23 cellular contexts compared by ENCODE assay signal in genomic region chr3:174495928-174496327, GRCh38.
DNase-seq lines count a peak whose midpoint lies in the region; ATAC-seq and TF ChIP-seq lines count a peak whose summit lies in the region.
"Had no signal": no experiment of that assay in that cellular context is flagged by ENCODE, and none has a peak within 500 bp of the region (broad histone marks: within the 10 kb centered on the region; RNA-seq: fewer than 3 reads in every experiment).

No MANE protein-coding gene starts in this region.

- no TSS peak for BruUV-seq in IMR-90 (replicated peaks; lab: Mats Ljungman, UMichigan)

- POLR2A ChIA-PET in IMR-90 (lab: Charles Lee; ENCODE audit: unreplicated experiment): no interaction called here

- TF ChIP-seq POLR2A in IMR-90 (IDR thresholded peaks at IDR 0.05; ENCODE audit: low read depth, low read length): no peak

- no peaks in the 10 kb centered on the region; the same call in 1 of the 2 replicates for H3K9me1 ChIP-seq in IMR-90 (ENCODE audit: insufficient read depth, low read length)

- H3K9ac ChIP-seq in IMR-90 (ENCODE audit: low read depth, low read length): no peak overlapping the region

- peaks cover 0 to 4% of the 10 kb centered on the region in 2 experiments; a peak in 1 of 4 replicates for H3K79me1 ChIP-seq in IMR-90 (ENCODE audit: low read depth in 1 of 2, low read length in 2 of 2)

- H4K8ac ChIP-seq in IMR-90 (ENCODE audit: low read depth in 2 of 2, low read length in 2 of 2): no peak overlapping the region

- peak; percentile 33; the same call in 1 of the 2 replicates for ATAC-seq in IMR-90 (ENCODE audit: low read depth)
- ATAC-seq: HCT116; stimulated activated effector memory CD8-positive, alpha-beta T cell treated with anti-CD3 and anti-CD28 coated beads, Interleukin-12 subunit alpha, Interleukin-12 subunit beta, amount 100 ng/mL, for 72 hours had no signal

- H2AFZ ChIP-seq in IMR-90 (replicated peaks; ENCODE audit: low read length, poor library complexity): no peak overlapping the region
- H2AFZ ChIP-seq: hepatocyte had no signal

- H3K36me3 ChIP-seq in IMR-90 (ENCODE audit: control insufficient read depth, insufficient read depth, low read length): no peaks in the 10 kb centered on the region
- H3K36me3 ChIP-seq: SJSA1, tibial nerve had no signal

- 0 out of 2 replicates have a peak overlapping the region, but pooled peaks have one; percentile 1 for H3K23ac ChIP-seq in IMR-90 (ENCODE audit: low read depth, low read length)

- H3K14ac ChIP-seq in IMR-90 (replicated peaks; ENCODE audit: low read depth, low read length): no peak overlapping the region

- H3K27me3 Mint-ChIP-seq in osteocyte (ENCODE audit: unreplicated experiment): no peaks in the 10 kb centered on the region
- H3K27me3 Mint-ChIP-seq: activated naive CD8-positive, alpha-beta T cell treated with anti-CD3 and anti-CD28 coated beads for 36 hours; brain had no signal

- H3K4me2 ChIP-seq in IMR-90 (ENCODE audit: low read depth, low read length): no peak overlapping the region
- H3K4me2 ChIP-seq: hepatocyte had no signal

- no peak overlapping the region for H3K27ac ChIP-seq in IMR-90 (ENCODE audit: insufficient read depth, low read length)
- H3K27ac ChIP-seq: hepatocyte, SJSA1, tibial nerve had no signal

- H3K27ac Mint-ChIP-seq in osteocyte (ENCODE audit: unreplicated experiment): peak overlapping the region; percentile 53
- H3K27ac Mint-ChIP-seq: activated naive CD8-positive, alpha-beta T cell treated with anti-CD3 and anti-CD28 coated beads for 36 hours; brain; stimulated activated effector memory CD8-positive, alpha-beta T cell treated with anti-CD3 and anti-CD28 coated beads, Interleukin-12 subunit alpha, Interleukin-12 subunit beta, amount 100 ng/mL, for 72 hours; T-helper 1 cell treated with Interleukin-12 subunit alpha and Interleukin-12 subunit beta and Interleukin-4 antibody, amounts not matched to agents 30 μg/mL and 1 μg/mL, for 36 hours had no signal

- in situ Hi-C loops in IMR-90 (cut with MboI; ENCODE audit: low sequenced_read_pairs): no loop called here
- in situ Hi-C loops in ACHN (cut with HindIII; ENCODE audit: low pct_ligation_motif_present, low pct_unique_long_range_greater_than_20kb, low sequenced_read_pairs): no loop called here

- TF ChIP-seq RAD21 in IMR-90 (IDR thresholded peaks at IDR 0.05; ENCODE audit: low read length): no peak

- H3K56ac ChIP-seq in IMR-90 (ENCODE audit: extremely low read depth, insufficient read depth, low read length): no peak overlapping the region

- H2AK9ac ChIP-seq in IMR-90 (replicated peaks; ENCODE audit: low read depth, low read length, poor library complexity): no peak overlapping the region

- CTCF ChIA-PET in IMR-90 (lab: Yijun Ruan, JAX): interaction anchor here (0.5 to 0.8 kb wide), 3 partner anchors 16 to 1130 kb away, joined by 3 read pairs; no protein-coding TSS in a partner anchor

- H4K5ac ChIP-seq in IMR-90 (ENCODE audit: low read depth, low read length): no peak overlapping the region

- no peak overlapping the region for H2BK120ac ChIP-seq in IMR-90 (ENCODE audit: low read depth, low read length)

- no peak overlapping the region for H2BK20ac ChIP-seq in IMR-90 (ENCODE audit: low read depth, low read length)

- H3K9me3 ChIP-seq in IMR-90 (ENCODE audit: control insufficient read depth, insufficient read depth, low read length): no peaks in the 10 kb centered on the region
- H3K9me3 ChIP-seq: SJSA1, tibial nerve had no signal

- no peaks in the 10 kb centered on the region for H3K9me3 Mint-ChIP-seq in osteocyte (ENCODE audit: unreplicated experiment)
- H3K9me3 Mint-ChIP-seq: activated naive CD8-positive, alpha-beta T cell treated with anti-CD3 and anti-CD28 coated beads for 36 hours; T-helper 1 cell treated with Interleukin-12 subunit alpha and Interleukin-12 subunit beta and Interleukin-4 antibody, amounts not matched to agents 30 μg/mL and 1 μg/mL, for 36 hours had no signal

- H3K36me3 Mint-ChIP-seq in osteocyte (ENCODE audit: unreplicated experiment): no peaks in the 10 kb centered on the region
- H3K36me3 Mint-ChIP-seq: activated naive CD8-positive, alpha-beta T cell treated with anti-CD3 and anti-CD28 coated beads for 36 hours; brain; stimulated activated effector memory CD8-positive, alpha-beta T cell treated with anti-CD3 and anti-CD28 coated beads, Interleukin-12 subunit alpha, Interleukin-12 subunit beta, amount 100 ng/mL, for 72 hours had no signal

- H3K4me3 Mint-ChIP-seq in osteocyte (ENCODE audit: unreplicated experiment): no peak overlapping the region
- H3K4me3 Mint-ChIP-seq: activated naive CD8-positive, alpha-beta T cell treated with anti-CD3 and anti-CD28 coated beads for 36 hours; brain; stimulated activated effector memory CD8-positive, alpha-beta T cell treated with anti-CD3 and anti-CD28 coated beads, Interleukin-12 subunit alpha, Interleukin-12 subunit beta, amount 100 ng/mL, for 72 hours; T-helper 1 cell treated with Interleukin-12 subunit alpha and Interleukin-12 subunit beta and Interleukin-4 antibody, amounts not matched to agents 30 μg/mL and 1 μg/mL, for 36 hours had no signal

- no peak overlapping the region for H2AK5ac ChIP-seq in IMR-90 (ENCODE audit: low read depth, low read length)

- no peak overlapping the region for H2BK5ac ChIP-seq in IMR-90 (ENCODE audit: low read depth, low read length, poor library complexity, severe bottlenecking)

- WGBS in IMR-90 (ENCODE audit: extremely low coverage in 2 of 2, insufficient read length in 1 of 2), 2 experiments: no CpG with 5 or more reads among the region's 1 CpG

- H3K4me1 ChIP-seq in IMR-90 (ENCODE audit: control insufficient read depth, insufficient read depth, low read length): peaks cover 9% of the 10 kb centered on the region
- H3K4me1 ChIP-seq: SJSA1 had no signal

- no peaks in the 10 kb centered on the region for H3K27me3 ChIP-seq in IMR-90 (ENCODE audit: control insufficient read depth, insufficient read depth, low read length)
- H3K27me3 ChIP-seq: hepatocyte, SJSA1, tibial nerve had no signal

- H3K4me3 ChIP-seq in IMR-90 (ENCODE audit: insufficient read depth, low read depth, low read length): no peak overlapping the region
- no peak overlapping the region for H3K4me3 ChIP-seq in choroid plexus epithelial cell (ENCODE audit: low read depth, low read length)
- H3K4me3 ChIP-seq: hepatocyte, lung, SJSA1, tibial nerve had no signal

- dilution Hi-C loops in IMR-90 (cut with HindIII; ENCODE audit: low sequenced_read_pairs, unreplicated experiment): no loop called here

- TF ChIP-seq CTCF in IMR-90 (conservative IDR thresholded peaks at IDR 0.05; ENCODE audit: low read depth, low read length): no peak
- TF ChIP-seq CTCF in choroid plexus epithelial cell (conservative IDR thresholded peaks at IDR 0.05; ENCODE audit: low read depth, low read length): no peak
- TF ChIP-seq CTCF in osteocyte (IDR thresholded peaks at IDR 0.05): no peak

- H3K18ac ChIP-seq in IMR-90 (ENCODE audit: low read depth, low read length): peak overlapping the region; percentile 3; the same call in 1 of the 2 replicates

- DNase-seq in COLO668 (lab: John Stamatoyannopoulos, UW; ENCODE audit: unreplicated experiment) (peak; percentile 1), IMR-90 (peak; percentile 17), choroid plexus epithelial cell (ENCODE audit: low read depth) (peak; percentile 2), osteocyte (ENCODE audit: extremely low spot score, unreplicated experiment) (no peak), ACHN (no peak)
- DNase-seq in NK-92 treated with Interleukin-12 subunit alpha and Interleukin-12 subunit beta, amount 100 ng/mL, for 24 hours (lab: John Stamatoyannopoulos, UW): no peak
- DNase-seq in stimulated activated CD4-positive, alpha-beta T cell treated with anti-CD3 and anti-CD28 coated beads, Interleukin-2, amount 100 ng/mL, for 24 hours: no peak
- DNase-seq: activated CD4-positive, alpha-beta T cell treated with anti-CD3 and anti-CD28 coated beads for 4 hours; activated naive CD8-positive, alpha-beta T cell treated with anti-CD3 and anti-CD28 coated beads for 36 hours; AML-193; cortex of kidney; NCI-H1417; NCI-H526; occipital lobe; OCI-M1 had no signal

- H4K91ac ChIP-seq in IMR-90 (ENCODE audit: insufficient read depth, low read depth, low read length): no peak overlapping the region

- no peaks in the 10 kb centered on the region for H4K20me1 ChIP-seq in IMR-90 (ENCODE audit: insufficient read depth, low read length)

- H3K4me1 Mint-ChIP-seq in osteocyte (ENCODE audit: unreplicated experiment): peaks cover 40% of the 10 kb centered on the region
- H3K4me1 Mint-ChIP-seq: activated naive CD8-positive, alpha-beta T cell treated with anti-CD3 and anti-CD28 coated beads for 36 hours; stimulated activated effector memory CD8-positive, alpha-beta T cell treated with anti-CD3 and anti-CD28 coated beads, Interleukin-12 subunit alpha, Interleukin-12 subunit beta, amount 100 ng/mL, for 72 hours had no signal

- H3K4ac ChIP-seq in IMR-90 (ENCODE audit: low read depth, low read length): no peak overlapping the region

- no peak overlapping the region for H2BK15ac ChIP-seq in IMR-90 (ENCODE audit: low read depth, low read length)

- intact Hi-C loops in IMR-90 (cut with micrococcal nuclease): no loop called here

TF ChIP-seq in IMR-90, 13 proteins besides CTCF, POLR2A, EP300 and RAD21 (continues in another document):
- TF ChIP-seq NFE2L2 (IDR thresholded peaks at IDR 0.05; ENCODE audit: low read depth, low read length) (no peak), SMC3 (IDR thresholded peaks at IDR 0.05; ENCODE audit: low read depth, low read length) (no peak), RCOR1 (IDR thresholded peaks at IDR 0.05; ENCODE audit: insufficient replicate concordance, low read length) (no peak), RFX5 (IDR thresholded peaks at IDR 0.05; ENCODE audit: low read depth, low read length) (no peak), MAZ (IDR thresholded peaks at IDR 0.05; ENCODE audit: borderline replicate concordance, low read depth, low read length) (no peak), USF2 (IDR thresholded peaks at IDR 0.05; ENCODE audit: low read depth, low read length) (no peak)

Comparison
In these comparisons a context has a peak if more than half of its experiments do, and no peak if none do; other contexts are left out.
1. DNase-seq: peak in COLO668 (single experiment), IMR-90 (single experiment) and choroid plexus epithelial cell (single experiment); none in osteocyte (single experiment), ACHN (single experiment), NK-92 treated with Interleukin-12 subunit alpha and Interleukin-12 subunit beta, amount 100 ng/mL, for 24 hours (single experiment) and stimulated activated CD4-positive, alpha-beta T cell treated with anti-CD3 and anti-CD28 coated beads, Interleukin-2, amount 100 ng/mL, for 24 hours (0 of 2).